In genomic region chr2:112869258-112869842, GRCh38 we compare ENCODE assay signal across 8 cellular contexts. TPM values are rescaled to one million over a fixed set of nuclear protein-coding genes. Genes with fewer than 3 reads are reported as not detected.
A peak's percentile ranks its signal among the peaks of the same experiment; 100 is the strongest.
DNase-seq lines count a peak whose midpoint lies in the region; ATAC-seq, FAIRE-seq and TF ChIP-seq lines count a peak whose summit lies in the region.

No MANE protein-coding gene starts in this region.

- no peaks in the 10 kb centered on the region for H3K27me3 ChIP-seq in aorta (ENCODE audit: control insufficient read depth in 1 of 2, insufficient read depth in 2 of 2, low read length in 1 of 2)

- intact Hi-C loops in aorta (cut with DNase I), result no loop called here

- FAIRE-seq in GM12891 (lab: Jason Lieb, UNC), result no peak

- DNase-seq in ELR (ENCODE audit: low read depth), result peak; percentile 78
- DNase-seq in NCI-H1417 treated with DMSO at 0.1 percent for 48 hours (lab: John Stamatoyannopoulos, UW), result peak; percentile 59
- peak; percentile 25 to 41 for DNase-seq in activated CD4-positive, alpha-beta T cell treated with anti-CD3 and anti-CD28 coated beads, Interleukin-2, amount 50 U/mL, for 48 hours
- DNase-seq in iPS-NIHi11 (ENCODE audit: low spot score), result peak; percentile 29
- no peak for DNase-seq in GM12891 (ENCODE audit: insufficient read length, low spot score)
- no peak for DNase-seq in aorta
- no peak for DNase-seq in middle frontal gyrus (ENCODE audit: extremely low spot score, low spot score)

- peaks cover 1% of the 10 kb centered on the region for H3K9me3 ChIP-seq in aorta (ENCODE audit: control insufficient read depth, low read length)

- no peaks in the 10 kb centered on the region for H3K36me3 ChIP-seq in aorta (ENCODE audit: control insufficient read depth in 1 of 2, insufficient read depth in 2 of 2, low read length in 1 of 2)

- 37 to 41% methylated on average over 7 of the region's 7 CpGs for WGBS in aorta, 2 donors

- H3K27ac ChIP-seq in aorta (ENCODE audit: low read depth in 1 of 2, low read length in 2 of 2), result no peak overlapping the region

- no peak overlapping the region for H3K4me3 ChIP-seq in aorta (ENCODE audit: low read length in 2 of 2)

- H3K4me1 ChIP-seq in aorta (ENCODE audit: control insufficient read depth in 1 of 2, insufficient read depth in 2 of 2, low read length in 2 of 2), result no peaks in the 10 kb centered on the region

- ATAC-seq in aorta (ENCODE audit: low FRiP score), result no peak
- ATAC-seq in GM21423 (IDR thresholded peaks at IDR 0.05; ENCODE audit: unreplicated experiment), result no peak

- no peak for TF ChIP-seq POLR2A in GM12891 (IDR thresholded peaks at IDR 0.05; ENCODE audit: low read depth, low read length)

TF ChIP-seq in GM12891, 5 proteins besides CTCF, POLR2A, EP300 and RAD21:
- no peak for TF ChIP-seq PAX5 (IDR thresholded peaks at IDR 0.05; ENCODE audit: insufficient read depth, low read length, severe bottlenecking)
- TF ChIP-seq POU2F2 (IDR thresholded peaks at IDR 0.05; ENCODE audit: low read depth, low read length), result no peak
- no peak for TF ChIP-seq POLR2AphosphoS5 (IDR thresholded peaks at IDR 0.05; ENCODE audit: low read depth, low read length)
- no peak for TF ChIP-seq TAF1 (IDR thresholded peaks at IDR 0.05; ENCODE audit: low read depth, low read length)
- TF ChIP-seq SPI1 (IDR thresholded peaks at IDR 0.05; ENCODE audit: low read depth, low read length), result no peak

RNA-seq across cellular contexts. Expression of gene IL1B, which starts 32.8 kb away (rescaled TPM):
- 0.22 TPM for polyA plus RNA-seq in GM12891 (2012; ENCODE audit: low read depth, missing spikeins)
- 1 to 10 TPM; 2.8 to 9.3 TPM for total RNA-seq in aorta
- 1 to 10 TPM; 1.2 to 1.9 TPM for polyA plus RNA-seq in aorta

RNA-seq across cellular contexts. Expression of gene IL37, which starts 41.6 kb away (rescaled TPM):
- not detected for polyA plus RNA-seq in GM12891 (2012; ENCODE audit: low read depth, missing spikeins)
- total RNA-seq in aorta, result not detected
- not detected for polyA plus RNA-seq in aorta

Comparison
In these comparisons a context has a peak if more than half of its experiments do, and no peak if none do; other contexts are left out.
1. DNase-seq: peak in ELR (single experiment), NCI-H1417 treated with DMSO at 0.1 percent for 48 hours (single experiment), activated CD4-positive, alpha-beta T cell treated with anti-CD3 and anti-CD28 coated beads, Interleukin-2, amount 50 U/mL, for 48 hours (2 of 2) and iPS-NIHi11 (single experiment); none in GM12891 (single experiment), aorta (0 of 2) and middle frontal gyrus (single experiment).